ENCODE assay signal across 1 cellular context in genomic region chr1:18938008-18938706, GRCh38.
TF ChIP-seq lines count a peak whose summit lies in the region.

No MANE protein-coding gene starts in this region.

TF ChIP-seq in IMR-90, 13 proteins besides CTCF, POLR2A, EP300 and RAD21 (continued from another document):
- TF ChIP-seq, protein P1, sequence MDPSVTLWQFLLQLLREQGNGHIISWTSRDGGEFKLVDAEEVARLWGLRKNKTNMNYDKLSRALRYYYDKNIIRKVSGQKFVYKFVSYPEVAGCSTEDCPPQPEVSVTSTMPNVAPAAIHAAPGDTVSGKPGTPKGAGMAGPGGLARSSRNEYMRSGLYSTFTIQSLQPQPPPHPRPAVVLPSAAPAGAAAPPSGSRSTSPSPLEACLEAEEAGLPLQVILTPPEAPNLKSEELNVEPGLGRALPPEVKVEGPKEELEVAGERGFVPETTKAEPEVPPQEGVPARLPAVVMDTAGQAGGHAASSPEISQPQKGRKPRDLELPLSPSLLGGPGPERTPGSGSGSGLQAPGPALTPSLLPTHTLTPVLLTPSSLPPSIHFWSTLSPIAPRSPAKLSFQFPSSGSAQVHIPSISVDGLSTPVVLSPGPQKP (IDR thresholded peaks at IDR 0.05; ENCODE audit: borderline replicate concordance, low read depth, low read length): no peak
TF ChIP-seq in IMR-90: peak in this region for 0.
